In genomic region chr3:50642382-50642781, GRCh38 we compare ENCODE assay signal across 18 cellular contexts. TPM values are rescaled to one million over a fixed set of nuclear protein-coding genes. Genes with fewer than 3 reads are reported as not detected.
DNase-seq lines count a peak whose midpoint lies in the region; ATAC-seq and TF ChIP-seq lines count a peak whose summit lies in the region.
"Had no signal": no experiment of that assay in that cellular context is flagged by ENCODE, and none has a peak within 500 bp of the region (broad histone marks: within the 10 kb centered on the region; RNA-seq: fewer than 3 reads in every experiment).

No MANE protein-coding gene starts in this region.

- intact Hi-C loops in activated naive CD4-positive, alpha-beta T cell treated with anti-CD3 and anti-CD28 coated beads for 36 hours (cut with micrococcal nuclease) = loop anchor here (1.0 kb wide), 1 partner anchor 18 kb away; no protein-coding TSS in a partner anchor

- H3K4me3 Mint-ChIP-seq in T-helper 1 cell treated with Interleukin-12 subunit alpha and Interleukin-12 subunit beta and Interleukin-4 antibody, amounts not matched to agents 30 μg/mL and 1 μg/mL, for 36 hours = no peak overlapping the region
- H3K4me3 Mint-ChIP-seq in activated naive CD4-positive, alpha-beta T cell treated with anti-CD3 and anti-CD28 coated beads for 36 hours = no peak overlapping the region
- no peak overlapping the region for H3K4me3 Mint-ChIP-seq in activated naive CD8-positive, alpha-beta T cell treated with anti-CD3 and anti-CD28 coated beads, Interleukin-2, amount 50 U/mL, for 24 hours
- H3K4me3 Mint-ChIP-seq: B cell, H9 had no signal

- peaks cover 11% of the 10 kb centered on the region for H3K4me1 Mint-ChIP-seq in T-helper 1 cell treated with Interleukin-12 subunit alpha and Interleukin-12 subunit beta and Interleukin-4 antibody, amounts not matched to agents 30 μg/mL and 1 μg/mL, for 36 hours (ENCODE audit: low read depth)
- H3K4me1 Mint-ChIP-seq in activated naive CD4-positive, alpha-beta T cell treated with anti-CD3 and anti-CD28 coated beads for 36 hours (ENCODE audit: low read depth) = peaks cover 21% of the 10 kb centered on the region
- H3K4me1 Mint-ChIP-seq in activated naive CD8-positive, alpha-beta T cell treated with anti-CD3 and anti-CD28 coated beads, Interleukin-2, amount 50 U/mL, for 24 hours = peaks cover 23% of the 10 kb centered on the region
- H3K4me1 Mint-ChIP-seq: B cell had no signal

- no peak for DNase-seq in T-helper 1 cell
- peak; percentile 56 for DNase-seq in activated naive CD4-positive, alpha-beta T cell treated with anti-CD3 and anti-CD28 coated beads for 36 hours
- no peak for DNase-seq in activated naive CD4-positive, alpha-beta T cell treated with Interleukin-2 at 50 U/mL for 16 hours
- peak; percentile 28 for DNase-seq in GM13977 (ENCODE audit: low spot score)
- no peak for DNase-seq in activated naive CD8-positive, alpha-beta T cell treated with anti-CD3 and anti-CD28 coated beads, Interleukin-2, amount 50 U/mL, for 24 hours
- no peak for DNase-seq in globus pallidus (ENCODE audit: low spot score)
- DNase-seq: DMS79 treated with DMSO at 0.1 percent for 48 hours, H9, NCI-H1105 treated with DMSO at 0.1 percent for 48 hours, NCI-H1694 treated with DMSO at 0.1 percent for 48 hours, NCI-H2227 treated with DMSO at 0.1 percent for 48 hours, NCI-H510A treated with DMSO at 0.1 percent for 48 hours, NCI-H774 had no signal

- peaks cover 46% of the 10 kb centered on the region for H3K36me3 Mint-ChIP-seq in T-helper 1 cell treated with Interleukin-12 subunit alpha and Interleukin-12 subunit beta and Interleukin-4 antibody, amounts not matched to agents 30 μg/mL and 1 μg/mL, for 36 hours (ENCODE audit: low read depth)
- H3K36me3 Mint-ChIP-seq in activated naive CD4-positive, alpha-beta T cell treated with anti-CD3 and anti-CD28 coated beads for 36 hours (ENCODE audit: low read depth) = peaks cover 27% of the 10 kb centered on the region
- H3K36me3 Mint-ChIP-seq in activated naive CD8-positive, alpha-beta T cell treated with anti-CD3 and anti-CD28 coated beads, Interleukin-2, amount 50 U/mL, for 24 hours (ENCODE audit: low read depth) = peaks cover 33% of the 10 kb centered on the region

- no peak for ATAC-seq in activated naive CD8-positive, alpha-beta T cell treated with anti-CD3 and anti-CD28 coated beads, Interleukin-2, amount 50 U/mL, for 24 hours
- no peak for ATAC-seq in HG03457 (IDR thresholded peaks at IDR 0.05; ENCODE audit: unreplicated experiment)
- ATAC-seq: Right ventricle myocardium inferior had no signal

- in situ Hi-C loops in GM13977 (cut with MboI; ENCODE audit: low pct_unique_long_range_greater_than_20kb, low sequenced_read_pairs, unreplicated experiment) = no loop called here

- no peaks in the 10 kb centered on the region for H3K27me3 Mint-ChIP-seq in T-helper 1 cell treated with Interleukin-12 subunit alpha and Interleukin-12 subunit beta and Interleukin-4 antibody, amounts not matched to agents 30 μg/mL and 1 μg/mL, for 36 hours (ENCODE audit: low read depth)
- H3K27me3 Mint-ChIP-seq in activated naive CD4-positive, alpha-beta T cell treated with anti-CD3 and anti-CD28 coated beads for 36 hours (ENCODE audit: low read depth) = no peaks in the 10 kb centered on the region
- no peaks in the 10 kb centered on the region for H3K27me3 Mint-ChIP-seq in activated naive CD8-positive, alpha-beta T cell treated with anti-CD3 and anti-CD28 coated beads, Interleukin-2, amount 50 U/mL, for 24 hours
- H3K27me3 Mint-ChIP-seq: B cell had no signal

- H3K9me3 Mint-ChIP-seq in T-helper 1 cell treated with Interleukin-12 subunit alpha and Interleukin-12 subunit beta and Interleukin-4 antibody, amounts not matched to agents 30 μg/mL and 1 μg/mL, for 36 hours = no peaks in the 10 kb centered on the region
- H3K9me3 Mint-ChIP-seq in activated naive CD4-positive, alpha-beta T cell treated with anti-CD3 and anti-CD28 coated beads for 36 hours = no peaks in the 10 kb centered on the region
- no peaks in the 10 kb centered on the region for H3K9me3 Mint-ChIP-seq in activated naive CD8-positive, alpha-beta T cell treated with anti-CD3 and anti-CD28 coated beads, Interleukin-2, amount 50 U/mL, for 24 hours
- H3K9me3 Mint-ChIP-seq: H9 had no signal

- TF ChIP-seq CTCF in GM13977 (IDR thresholded peaks at IDR 0.05; ENCODE audit: extremely low read depth, insufficient read depth, missing control alignments) = no peak

- peak overlapping the region; percentile 41 for H3K27ac Mint-ChIP-seq in T-helper 1 cell treated with Interleukin-12 subunit alpha and Interleukin-12 subunit beta and Interleukin-4 antibody, amounts not matched to agents 30 μg/mL and 1 μg/mL, for 36 hours
- H3K27ac Mint-ChIP-seq in activated naive CD4-positive, alpha-beta T cell treated with anti-CD3 and anti-CD28 coated beads for 36 hours = peak overlapping the region; percentile 33
- H3K27ac Mint-ChIP-seq in activated naive CD8-positive, alpha-beta T cell treated with anti-CD3 and anti-CD28 coated beads, Interleukin-2, amount 50 U/mL, for 24 hours = peak overlapping the region; percentile 12
- H3K27ac Mint-ChIP-seq: B cell had no signal

- CTCF ChIA-PET in activated naive CD4-positive, alpha-beta T cell treated with anti-CD3 and anti-CD28 coated beads for 36 hours (lab: Charles Lee) = interaction anchor here (1.0 kb wide), 1 partner anchor 10 kb away, joined by 3 read pairs; no protein-coding TSS in a partner anchor

RNA-seq across cellular contexts. Expression of gene MAPKAPK3, which starts 25.4 kb away (rescaled TPM):
- total RNA-seq in activated naive CD4-positive, alpha-beta T cell treated with anti-CD3 and anti-CD28 coated beads for 36 hours = 100 to 1,000 TPM; 105 to 106 TPM

RNA-seq across cellular contexts. Expression of gene CISH, which starts 30.8 kb away (rescaled TPM):
- total RNA-seq in activated naive CD4-positive, alpha-beta T cell treated with anti-CD3 and anti-CD28 coated beads for 36 hours = 100 to 1,000 TPM; 136 to 138 TPM
- total RNA-seq: OCI-LY7 had no signal

RNA-seq across cellular contexts. Expression of gene DOCK3, which starts 32.3 kb away (rescaled TPM):
- total RNA-seq in activated naive CD4-positive, alpha-beta T cell treated with anti-CD3 and anti-CD28 coated beads for 36 hours = 1 to 10 TPM; 1.6 to 1.7 TPM
- total RNA-seq: OCI-LY7 had no signal

Comparison
In these comparisons a context has a peak if more than half of its experiments do, and no peak if none do; other contexts are left out.
1. DNase-seq: peak in activated naive CD4-positive, alpha-beta T cell treated with anti-CD3 and anti-CD28 coated beads for 36 hours (single experiment) and GM13977 (single experiment); none in T-helper 1 cell (0 of 5), activated naive CD4-positive, alpha-beta T cell treated with Interleukin-2 at 50 U/mL for 16 hours (single experiment), activated naive CD8-positive, alpha-beta T cell treated with anti-CD3 and anti-CD28 coated beads, Interleukin-2, amount 50 U/mL, for 24 hours (single experiment) and globus pallidus (single experiment).
2. Peak in every context shown above with its lines, with median percentiles within 50 percentile points of each other: H3K27ac Mint-ChIP-seq.